ENCODE assay signal across 8 cellular contexts in the genomic region with DNA sequence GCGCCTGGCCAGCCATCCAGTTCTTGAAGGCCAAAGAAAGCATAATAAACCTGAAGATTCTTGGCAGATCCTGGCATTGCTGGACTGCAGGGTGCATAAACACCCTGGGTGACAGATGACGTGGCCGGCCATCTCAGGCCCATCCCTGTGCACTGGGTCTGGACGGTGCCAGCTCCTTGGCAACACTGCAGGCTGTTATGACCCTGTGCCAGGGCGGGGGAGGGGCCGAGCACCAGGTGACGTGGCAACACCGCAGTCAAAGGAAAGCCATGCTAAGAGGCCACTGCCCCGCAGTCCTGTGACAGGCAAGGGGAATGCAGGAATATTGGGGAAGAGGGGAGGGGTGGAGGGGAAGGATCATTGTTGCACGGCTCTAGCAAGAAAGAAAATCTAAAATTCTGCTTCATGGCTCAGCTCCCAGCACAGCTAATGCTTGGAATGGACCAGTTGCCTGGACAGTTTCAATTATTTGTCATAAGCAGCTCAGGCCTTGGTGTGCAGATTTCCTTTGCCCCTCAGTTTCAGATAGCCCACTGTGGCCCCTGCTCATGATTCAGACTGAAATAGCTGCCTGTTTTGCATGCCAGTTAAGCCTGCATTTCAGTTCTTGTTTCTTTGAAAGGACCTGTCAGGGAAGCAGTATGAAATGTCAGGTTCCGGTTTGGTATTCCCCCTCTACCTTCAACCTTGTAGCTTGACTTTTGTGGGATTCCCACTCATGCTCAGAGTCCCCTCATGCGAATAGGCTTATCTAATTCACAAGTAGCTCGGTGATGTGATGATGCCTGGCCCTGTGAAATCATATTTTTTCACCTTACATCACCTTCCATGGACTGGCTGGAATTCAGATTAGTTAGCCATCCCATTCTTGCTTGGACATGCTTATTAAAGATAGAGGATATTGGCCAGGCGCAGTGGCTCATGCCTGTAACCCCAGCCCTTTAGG. TPM values are rescaled to one million over a fixed set of nuclear protein-coding genes. Genes with fewer than 3 reads are reported as not detected.
DNase-seq lines count a peak whose midpoint lies in the region; ATAC-seq and TF ChIP-seq lines count a peak whose summit lies in the region.

No MANE protein-coding gene starts in this region.

- H3K27ac ChIP-seq in colonic mucosa (peak overlapping the region; percentile 11), muscle layer of duodenum (ENCODE audit: low read length) (peak overlapping the region; percentile 16)

- H3K4me1 ChIP-seq in colonic mucosa (peaks cover 4% of the 10 kb centered on the region), muscle layer of duodenum (ENCODE audit: control insufficient read depth in 1 of 2, insufficient read depth in 2 of 2, low read length in 2 of 2) (peaks cover 0 to 6% of the 10 kb centered on the region in 2 donors)

- POLR2A ChIA-PET in activated CD4-positive, alpha-beta T cell treated with anti-CD3 and anti-CD28 coated beads, Interleukin-2, amount 10 ng/mL, durations not matched to agents 7 days and 5 days (lab: Charles Lee) = no interaction called here

- H3K36me3 ChIP-seq in colonic mucosa (no peaks in the 10 kb centered on the region), muscle layer of duodenum (ENCODE audit: control insufficient read depth in 1 of 2, insufficient read depth in 2 of 2, low read length in 2 of 2) (no peaks in the 10 kb centered on the region)

- H3K9me3 ChIP-seq in colonic mucosa = no peaks in the 10 kb centered on the region
- no peaks in the 10 kb centered on the region for H3K9me3 ChIP-seq in muscle layer of duodenum (ENCODE audit: control insufficient read depth in 1 of 2, low read length in 2 of 2)

- TF ChIP-seq CTCF in colonic mucosa (IDR thresholded peaks at IDR 0.05) = no peak

- DNase-seq in activated CD4-positive, alpha-beta T cell treated with anti-CD3 and anti-CD28 coated beads, Interleukin-2, amount 50 U/mL, for 1 hour = peak; percentile 6
- DNase-seq in activated CD4-positive, alpha-beta T cell treated with anti-CD3 and anti-CD28 coated beads, Interleukin-2, amount 10 ng/mL, durations not matched to agents 7 days and 5 days = no peak
- DNase-seq in NCI-H2196 (lab: John Stamatoyannopoulos, UW; ENCODE audit: unreplicated experiment) (peak; percentile 89), colonic mucosa (peak; percentile 85), COLO829 (ENCODE audit: low spot score) (no peak)
- DNase-seq in activated CD8-positive, alpha-beta memory T cell treated with anti-CD3 and anti-CD28 coated beads for 24 hours = no peak

- CTCF ChIA-PET in activated CD4-positive, alpha-beta T cell treated with anti-CD3 and anti-CD28 coated beads, Interleukin-2, amount 10 ng/mL, durations not matched to agents 7 days and 5 days (lab: Charles Lee) = interaction anchor here (0.5 kb wide), 1 partner anchor 442 kb away, joined by 4 read pairs; no protein-coding TSS in a partner anchor

- H3K36me3 Mint-ChIP-seq in activated CD4-positive, alpha-beta T cell treated with anti-CD3 and anti-CD28 coated beads, Interleukin-2, amount 10 ng/mL, durations not matched to agents 7 days and 5 days (ENCODE audit: low read depth) = no peaks in the 10 kb centered on the region

- no peaks in the 10 kb centered on the region for H3K9me3 Mint-ChIP-seq in activated CD4-positive, alpha-beta T cell treated with anti-CD3 and anti-CD28 coated beads, Interleukin-2, amount 10 ng/mL, durations not matched to agents 7 days and 5 days

- intact Hi-C loops in colonic mucosa (cut with DNase I) = no loop called here

- no peaks in the 10 kb centered on the region for H3K27me3 Mint-ChIP-seq in activated CD4-positive, alpha-beta T cell treated with anti-CD3 and anti-CD28 coated beads, Interleukin-2, amount 10 ng/mL, durations not matched to agents 7 days and 5 days

- peak; percentile 88 for ATAC-seq in HG02588 (IDR thresholded peaks at IDR 0.05; ENCODE audit: unreplicated experiment)

- H3K4me3 ChIP-seq in colonic mucosa = no peak overlapping the region
- H3K4me3 ChIP-seq in muscle layer of duodenum (ENCODE audit: low read depth in 1 of 2, low read length in 2 of 2) = no peak overlapping the region

- H3K27ac Mint-ChIP-seq in activated CD4-positive, alpha-beta T cell treated with anti-CD3 and anti-CD28 coated beads, Interleukin-2, amount 10 ng/mL, durations not matched to agents 7 days and 5 days = no peak overlapping the region

- no peak overlapping the region for H3K4me3 Mint-ChIP-seq in activated CD4-positive, alpha-beta T cell treated with anti-CD3 and anti-CD28 coated beads, Interleukin-2, amount 10 ng/mL, durations not matched to agents 7 days and 5 days

- no peaks in the 10 kb centered on the region for H3K27me3 ChIP-seq in colonic mucosa
- H3K27me3 ChIP-seq in muscle layer of duodenum (ENCODE audit: low read depth, low read length) = no peaks in the 10 kb centered on the region

- H3K9ac ChIP-seq in colonic mucosa (ENCODE audit: low read depth in 2 of 2, low read length in 2 of 2) = peak overlapping the region in 1 of 2 donors; percentile 63

- H3K4me1 Mint-ChIP-seq in activated CD4-positive, alpha-beta T cell treated with anti-CD3 and anti-CD28 coated beads, Interleukin-2, amount 10 ng/mL, durations not matched to agents 7 days and 5 days = no peaks in the 10 kb centered on the region

RNA-seq across cellular contexts. Expression of gene DDX6, which starts 29.7 kb away (rescaled TPM):
- total RNA-seq in activated CD4-positive, alpha-beta T cell treated with anti-CD3 and anti-CD28 coated beads, Interleukin-2, amount 10 ng/mL, durations not matched to agents 7 days and 5 days = 100 to 1,000 TPM; 163 to 180 TPM
- 100 to 1,000 TPM in 1 of 2 donors, 10 to 100 TPM in 1; 79.0 to 108 TPM for total RNA-seq in colonic mucosa

Comparison
In these comparisons a context has a peak if more than half of its experiments do, and no peak if none do; other contexts are left out.
1. DNase-seq: peak in activated CD4-positive, alpha-beta T cell treated with anti-CD3 and anti-CD28 coated beads, Interleukin-2, amount 50 U/mL, for 1 hour (single experiment), NCI-H2196 (single experiment) and colonic mucosa (single experiment); none in activated CD4-positive, alpha-beta T cell treated with anti-CD3 and anti-CD28 coated beads, Interleukin-2, amount 10 ng/mL, durations not matched to agents 7 days and 5 days (single experiment), COLO829 (single experiment) and activated CD8-positive, alpha-beta memory T cell treated with anti-CD3 and anti-CD28 coated beads for 24 hours (single experiment).